In genomic region chr6:31546962-31547726, GRCh38 we compare ENCODE assay signal across 8 cellular contexts. TPM values are rescaled to one million over a fixed set of nuclear protein-coding genes. Genes with fewer than 3 reads are reported as not detected.
A peak's percentile ranks its signal among the peaks of the same experiment; 100 is the strongest.
DNase-seq lines count a peak whose midpoint lies in the region; ATAC-seq and TF ChIP-seq lines count a peak whose summit lies in the region.

A gene with protein sequence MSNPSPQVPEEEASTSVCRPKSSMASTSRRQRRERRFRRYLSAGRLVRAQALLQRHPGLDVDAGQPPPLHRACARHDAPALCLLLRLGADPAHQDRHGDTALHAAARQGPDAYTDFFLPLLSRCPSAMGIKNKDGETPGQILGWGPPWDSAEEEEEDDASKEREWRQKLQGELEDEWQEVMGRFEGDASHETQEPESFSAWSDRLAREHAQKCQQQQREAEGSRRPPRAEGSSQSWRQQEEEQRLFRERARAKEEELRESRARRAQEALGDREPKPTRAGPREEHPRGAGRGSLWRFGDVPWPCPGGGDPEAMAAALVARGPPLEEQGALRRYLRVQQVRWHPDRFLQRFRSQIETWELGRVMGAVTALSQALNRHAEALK (plus strand): TSS chr6:31547608. CDS start chr6:31547695, 87 bp downstream.

- H3K4me1 ChIP-seq in smooth muscle cell (ENCODE audit: low read depth) = peaks cover 12% of the 10 kb centered on the region

- H3K9me3 ChIP-seq in smooth muscle cell (replicated peaks; ENCODE audit: low read depth) = no peaks in the 10 kb centered on the region

- no peaks in the 10 kb centered on the region for H3K27me3 ChIP-seq in smooth muscle cell (ENCODE audit: low read depth)

- ATAC-seq in HG03159 (IDR thresholded peaks at IDR 0.05; ENCODE audit: unreplicated experiment) (peak; percentile 60), activated B cell treated with CpG ODN at 0.5 μM for 24 hours (ENCODE audit: low read depth) (peak; percentile 82)

- H3K27ac Mint-ChIP-seq in activated B cell treated with CpG ODN at 0.5 μM for 24 hours = peak within 1 kb of the TSS; percentile 97
- H3K27ac Mint-ChIP-seq in immature natural killer cell = peak within 1 kb of the TSS; percentile 88 to 99 (median 95)

- H3K4me3 ChIP-seq in cardiac fibroblast (replicated peaks in 1 of 2; ENCODE audit: low read depth in 2 of 2, low read length in 2 of 2) (peak within 1 kb of the TSS; percentile 42 to 54), smooth muscle cell (peak within 1 kb of the TSS; percentile 74)

- TF ChIP-seq CTCF in activated B cell treated with CpG ODN at 0.5 μM for 24 hours (IDR thresholded peaks at IDR 0.05) = no peak
- no peak for TF ChIP-seq CTCF in cardiac fibroblast (IDR thresholded peaks at IDR 0.05; ENCODE audit: low read depth, low read length)
- no peak for TF ChIP-seq CTCF in smooth muscle cell (IDR thresholded peaks at IDR 0.05; ENCODE audit: borderline replicate concordance, insufficient read depth, poor library complexity, severe bottlenecking)

- intact Hi-C loops in activated B cell treated with CpG ODN at 0.5 μM for 24 hours (cut with micrococcal nuclease) = loop anchor here (1.0 to 10.0 kb wide), 17 partner anchors 12 to 648 kb away; partner anchors contain the start of genes ABHD16A, BAG6, EHMT2 and GPSM3

- POLR2A ChIA-PET in activated B cell treated with CpG ODN at 0.5 μM for 24 hours (lab: Charles Lee) = interaction anchor here (0.5 to 8.7 kb wide), 24 partner anchors 9 to 931 kb away, joined by 3 to 234 read pairs (median 6); partner anchors contain the start of genes APOM, BAG6, C6orf47 and LST1

- peak within 1 kb of the TSS; percentile 93 for H3K4me3 Mint-ChIP-seq in activated B cell treated with CpG ODN at 0.5 μM for 24 hours
- H3K4me3 Mint-ChIP-seq in immature natural killer cell = peak within 1 kb of the TSS; percentile 89 to 93 (median 91)

- H3K36me3 Mint-ChIP-seq in activated B cell treated with CpG ODN at 0.5 μM for 24 hours (ENCODE audit: low read depth) = peaks cover 11% of the 10 kb centered on the region
- H3K36me3 Mint-ChIP-seq in immature natural killer cell = peaks cover 0 to 5% (median 0%) of the 10 kb centered on the region in 3 donors

- no peaks in the 10 kb centered on the region for H3K27me3 Mint-ChIP-seq in activated B cell treated with CpG ODN at 0.5 μM for 24 hours
- peaks cover under 1 to 6% (median 5%) of the 10 kb centered on the region in 3 donors for H3K27me3 Mint-ChIP-seq in immature natural killer cell (ENCODE audit: low read depth in 3 of 3)

- WGBS in smooth muscle cell (ENCODE audit: low lambda C conversion rate) = under 1% methylated on average over 25 of the region's 25 CpGs

- H2AFZ ChIP-seq in smooth muscle cell (ENCODE audit: low read depth) = peak within 1 kb of the TSS; percentile 91

- peak within 1 kb of the TSS; percentile 85 for H3K9ac ChIP-seq in smooth muscle cell (ENCODE audit: low read depth)

- H3K9me3 Mint-ChIP-seq in activated B cell treated with CpG ODN at 0.5 μM for 24 hours = no peaks in the 10 kb centered on the region
- H3K9me3 Mint-ChIP-seq in immature natural killer cell = no peaks in the 10 kb centered on the region

- H3F3A ChIP-seq in smooth muscle cell (ENCODE audit: low read depth) = peaks cover 14% of the 10 kb centered on the region

- H4K20me1 ChIP-seq in smooth muscle cell (ENCODE audit: low read depth) = no peaks in the 10 kb centered on the region

- peak within 1 kb of the TSS; percentile 79 for H3K27ac ChIP-seq in smooth muscle cell (ENCODE audit: low read depth)

- peak; percentile 96 for DNase-seq in NK-92 treated with Interleukin-12 subunit alpha and Interleukin-12 subunit beta, amount 100 ng/mL, for 24 hours (lab: John Stamatoyannopoulos, UW)
- DNase-seq in NK-92 (lab: John Stamatoyannopoulos, UW; ENCODE audit: unreplicated experiment) (no peak), NCI-H226 (peak; percentile 94), activated B cell treated with CpG ODN at 0.5 μM for 24 hours (peak; percentile 85), cardiac fibroblast (ENCODE audit: low read depth in 2 of 2) (peak; percentile 99), immature natural killer cell (peak; percentile 84 to 88 (median 87)), smooth muscle cell (lab: John Stamatoyannopoulos, UW; ENCODE audit: unreplicated experiment) (peak; percentile 51)

- no peaks in the 10 kb centered on the region for H3K36me3 ChIP-seq in smooth muscle cell (ENCODE audit: low read depth)

- H3K4me1 Mint-ChIP-seq in activated B cell treated with CpG ODN at 0.5 μM for 24 hours (peaks cover 53% of the 10 kb centered on the region), immature natural killer cell (peaks cover 40 to 42% of the 10 kb centered on the region in 2 donors)

- CTCF ChIA-PET in activated B cell treated with CpG ODN at 0.5 μM for 24 hours (lab: Charles Lee) = interaction anchor here (0.8 to 25.8 kb wide), 7 partner anchors 13 to 412 kb away, joined by 3 to 773 read pairs (median 4); partner anchors contain the start of genes LST1, LTA, LTB and NCR3

- peak within 1 kb of the TSS; percentile 91 for H3K4me2 ChIP-seq in smooth muscle cell

- peaks cover 32% of the 10 kb centered on the region for H3K79me2 ChIP-seq in smooth muscle cell (ENCODE audit: low read depth)

RNA-seq across cellular contexts. Expression of the gene that starts here (rescaled TPM):
- 11.7 and 16.7 TPM in 2 replicates for total RNA-seq in activated B cell treated with CpG ODN at 0.5 μM for 24 hours
- 10 to 100 TPM in 2 of 3 donors, 1 to 10 TPM in 1; 5.0 to 15.0 (median 13.6) TPM for polyA plus RNA-seq in immature natural killer cell
- total RNA-seq in smooth muscle cell = 8.1 and 28.2 TPM in 2 replicates
- polyA plus RNA-seq in smooth muscle cell = 23.5 and 25.9 TPM in 2 replicates
